ENCODE assay signal across 8 cellular contexts in genomic region chr6:143842902-143843688, GRCh38. TPM values are rescaled to one million over a fixed set of nuclear protein-coding genes. Genes with fewer than 3 reads are reported as not detected.
A peak's percentile ranks its signal among the peaks of the same experiment; 100 is the strongest.
DNase-seq lines count a peak whose midpoint lies in the region; ATAC-seq and TF ChIP-seq lines count a peak whose summit lies in the region.

TSS of gene LTV1 (plus strand) at chr6:143843338. CDS start at chr6:143843478, 140 bp downstream.

- H3K79me2 ChIP-seq in Karpas-422 (ENCODE audit: low read length): peaks cover 46% of the 10 kb centered on the region

- no peaks in the 10 kb centered on the region for H4K20me1 ChIP-seq in Karpas-422 (ENCODE audit: insufficient read depth, low read depth, low read length)

- peaks cover 32% of the 10 kb centered on the region for H3K36me3 ChIP-seq in Karpas-422 (ENCODE audit: insufficient read depth, low read length)
- H3K36me3 ChIP-seq in esophagus squamous epithelium: peaks cover 7 to 34% (median 20%) of the 10 kb centered on the region in 3 donors

- H3K9me3 ChIP-seq in Karpas-422 (ENCODE audit: low read length) (no peaks in the 10 kb centered on the region), esophagus squamous epithelium (no peaks in the 10 kb centered on the region)

- peak within 1 kb of the TSS; percentile 51 for H2AFZ ChIP-seq in Karpas-422 (ENCODE audit: low read length)

- H3K4me3 ChIP-seq in Karpas-422 (ENCODE audit: low read length) (peak within 1 kb of the TSS; percentile 94), esophagus squamous epithelium (peak within 1 kb of the TSS; percentile 73 to 98 (median 80))

- H3K4me2 ChIP-seq in Karpas-422 (ENCODE audit: low read depth, low read length, poor library complexity, severe bottlenecking): peak within 1 kb of the TSS; percentile 99

- H3K27ac ChIP-seq in Karpas-422 (ENCODE audit: low read length): peak within 1 kb of the TSS; percentile 30; the same call in 1 of the 2 replicates
- peak within 1 kb of the TSS; percentile 90 to 98 (median 94) for H3K27ac ChIP-seq in esophagus squamous epithelium

- 0% methylated on average over 6 of the region's 64 CpGs; no CpG with 5 or more reads in 1 of the 2 donors for WGBS in esophagus squamous epithelium, 2 donors

- intact Hi-C loops in esophagus squamous epithelium (cut with DNase I): no loop called here

- ATAC-seq in GM21825 (IDR thresholded peaks at IDR 0.05; ENCODE audit: unreplicated experiment): peak; percentile 100

- H3K4me1 ChIP-seq in Karpas-422 (ENCODE audit: low read length): peaks cover 16% of the 10 kb centered on the region
- peaks cover 9 to 22% (median 11%) of the 10 kb centered on the region in 3 donors for H3K4me1 ChIP-seq in esophagus squamous epithelium

- H3K27me3 ChIP-seq in Karpas-422 (ENCODE audit: low read length) (no peaks in the 10 kb centered on the region), esophagus squamous epithelium (no peaks in the 10 kb centered on the region)

- peak; percentile 94 for DNase-seq in DMS79 treated with DMSO at 0.1 percent for 48 hours (lab: John Stamatoyannopoulos, UW)
- peak; percentile 97 for DNase-seq in Karpas-422
- DNase-seq in RKO (ENCODE audit: low spot score): peak; percentile 96
- DNase-seq in activated T-helper 1 cell treated with Interleukin-2 at 50 U/mL for 16 hours (ENCODE audit: low read depth): peak; percentile 82
- peak; percentile 79 for DNase-seq in esophagus squamous epithelium (lab: John Stamatoyannopoulos, UW)
- peak; percentile 98 for DNase-seq in myocyte (ENCODE audit: low read depth)
- peak; percentile 84 to 90 for DNase-seq in stimulated activated CD8-positive, alpha-beta memory T cell treated with anti-CD3 and anti-CD28 coated beads, Interleukin-7, amount 100 ng/mL, for 48 hours (ENCODE audit: extremely low read depth in 1 of 2, low read depth in 1 of 2)

- H3K9ac ChIP-seq in Karpas-422 (ENCODE audit: low read length): peak within 1 kb of the TSS; percentile 92

- no peaks in the 10 kb centered on the region for H3K9me2 ChIP-seq in Karpas-422 (replicated peaks; ENCODE audit: insufficient read depth, low read length)

- peak in 2 of 4 donors; percentile 38 to 57 for TF ChIP-seq POLR2A in esophagus squamous epithelium (IDR thresholded peaks at IDR 0.05)

- peak in 2 of 6 experiments; percentile 10 to 30 for TF ChIP-seq CTCF in esophagus squamous epithelium (IDR thresholded peaks at IDR 0.05)

RNA-seq across cellular contexts. Expression of gene LTV1, which starts in this region (rescaled TPM):
- total RNA-seq in Karpas-422 (2014; rRNA removed; shearing (Covaris generic); ENCODE audit: low replicate concordance): 19.4 and 24.1 TPM in 2 replicates
- total RNA-seq in esophagus squamous epithelium (10 to 100 TPM; 15.5 to 23.1 (median 20.4) TPM), myocyte (21.2 and 28.3 TPM in 2 replicates)
- polyA plus RNA-seq in myocyte (2012): 14.6 TPM

Comparison
In these comparisons a context has a peak if more than half of its experiments do, and no peak if none do; other contexts are left out.
1. Peak in every context shown above with its lines: DNase-seq, ATAC-seq, H3K4me3 ChIP-seq and H3K27ac ChIP-seq.